Comparison of ENCODE assay signal across 37 cellular contexts in the genomic region with DNA sequence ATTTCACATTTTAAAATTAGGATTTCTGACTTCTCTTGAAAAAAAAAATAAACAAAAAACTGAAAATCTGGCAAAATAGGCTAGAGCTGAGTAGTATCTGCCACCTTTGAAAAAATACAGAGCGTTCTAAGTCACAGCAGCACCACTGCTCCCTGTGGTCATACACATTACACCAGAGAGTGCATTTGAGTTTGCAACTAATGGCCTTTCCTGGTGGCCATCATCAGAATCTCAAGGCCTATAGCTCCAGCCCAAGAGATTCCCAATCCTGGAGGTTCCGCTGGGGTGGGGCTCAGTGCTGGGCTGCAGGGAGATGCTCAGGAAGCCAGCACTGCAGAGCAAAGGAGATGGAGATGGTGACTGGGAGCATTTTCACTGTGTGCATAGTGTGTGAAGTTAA. TPM values are rescaled to one million over a fixed set of nuclear protein-coding genes. Genes with fewer than 3 reads are reported as not detected.
"Had no signal": no experiment of that assay in that cellular context is flagged by ENCODE, and none has a peak within 500 bp of the region (broad histone marks: within the 10 kb centered on the region; RNA-seq: fewer than 3 reads in every experiment).

No MANE protein-coding gene starts in this region.

- DNase-seq: activated CD4-positive, alpha-beta memory T cell treated with anti-CD3 and anti-CD28 coated beads for 36 hours; activated CD4-positive, alpha-beta T cell treated with anti-CD3 and anti-CD28 coated beads for 36 hours; activated CD4-positive, alpha-beta T cell treated with anti-CD3 and anti-CD28 coated beads, Interleukin-2, amount 10 ng/mL, durations not matched to agents 24 days and 14 days; activated CD4-positive, CD25-positive, alpha-beta regulatory T cell; activated CD4-positive, CD25-positive, alpha-beta regulatory T cell treated with anti-CD3 and anti-CD28 coated beads, Interleukin-2, amount 50 U/mL, for 72 hours; activated CD8-positive, alpha-beta memory T cell treated with anti-CD3 and anti-CD28 coated beads, Interleukin-2, amount 10 ng/mL, durations not matched to agents 7 days and 5 days; activated CD8-positive, alpha-beta memory T cell treated with anti-CD3 and anti-CD28 coated beads, Interleukin-2, amount 50 U/mL, for 4 hours; activated CD8-positive, alpha-beta T cell treated with anti-CD3 and anti-CD28 coated beads, Interleukin-2, amount 10 ng/mL, durations not matched to agents 7 days and 5 days; activated effector memory CD4-positive, alpha-beta T cell treated with anti-CD3 and anti-CD28 coated beads, Interleukin-2, amount 50 U/mL, for 16 hours; activated naive CD4-positive, alpha-beta T cell treated with anti-CD3 and anti-CD28 coated beads for 36 hours; activated naive CD8-positive, alpha-beta T cell treated with anti-CD3 and anti-CD28 coated beads for 36 hours; activated naive CD8-positive, alpha-beta T cell treated with anti-CD3 and anti-CD28 coated beads, Interleukin-2, amount 50 U/mL, for 24 hours; activated T-cell treated with anti-CD3 and anti-CD28 coated beads, Interleukin-2, amount 50 U/mL, for 1 hour; activated T-cell treated with anti-CD3 and anti-CD28 coated beads, Interleukin-2, amount 50 U/mL, for 48 hours; adrenal gland; aorta; body of pancreas; dorsolateral prefrontal cortex; effector memory CD4-positive, alpha-beta T cell; erythroblast; foreskin keratinocyte; heart right ventricle; T-helper 17 cell; T1000; WERI-Rb-1 had no signal

- H3K27me3 ChIP-seq: adrenal gland, body of pancreas, dorsolateral prefrontal cortex, esophagus muscularis mucosa, foreskin keratinocyte, gastroesophageal sphincter, heart right ventricle, hepatocyte had no signal

- H3K4me1 ChIP-seq: adrenal gland, foreskin keratinocyte, gastroesophageal sphincter had no signal

- H3K4me3 Mint-ChIP-seq: activated CD4-positive, alpha-beta memory T cell treated with anti-CD3 and anti-CD28 coated beads for 36 hours; activated CD4-positive, alpha-beta T cell treated with anti-CD3 and anti-CD28 coated beads for 36 hours; activated CD4-positive, alpha-beta T cell treated with anti-CD3 and anti-CD28 coated beads, Interleukin-2, amount 10 ng/mL, durations not matched to agents 24 days and 14 days; activated CD8-positive, alpha-beta memory T cell treated with anti-CD3 and anti-CD28 coated beads, Interleukin-2, amount 10 ng/mL, durations not matched to agents 7 days and 5 days; activated CD8-positive, alpha-beta T cell treated with anti-CD3 and anti-CD28 coated beads, Interleukin-2, amount 10 ng/mL, durations not matched to agents 7 days and 5 days; activated naive CD4-positive, alpha-beta T cell treated with anti-CD3 and anti-CD28 coated beads for 36 hours; activated naive CD4-positive, alpha-beta T cell treated with anti-CD3 and anti-CD28 coated beads, Interleukin-2, amount 50 U/mL, for 24 hours; activated naive CD8-positive, alpha-beta T cell treated with anti-CD3 and anti-CD28 coated beads for 36 hours; activated naive CD8-positive, alpha-beta T cell treated with anti-CD3 and anti-CD28 coated beads, Interleukin-2, amount 50 U/mL, for 24 hours; activated T-helper 1 cell treated with anti-CD3 and anti-CD28 coated beads, Interleukin-12 subunit alpha, Interleukin-12 subunit beta, Interleukin-2, Interleukin-4 antibody, amounts not matched to agents 30 ng/mL and 10 ng/mL and 1 ng/mL, durations not matched to agents 14 hours and 24 hours and 36 hours; central memory CD8-positive, alpha-beta T cell; dendritic cell treated with granulocyte-macrophage colony-stimulating factor and Interleukin-4, amounts not matched to agents 40 ng/mL and 50 ng/mL, for 4 days; T-helper 17 cell; T-helper 2 cell treated with Interferon-gamma antibody and Interleukin-4, amounts not matched to agents 5 μg/mL and 100 μg/mL, for 36 hours had no signal

- H3K27ac ChIP-seq: adrenal gland, body of pancreas, coronary artery, esophagus muscularis mucosa, foreskin keratinocyte, gastroesophageal sphincter, heart right ventricle, hepatocyte, WERI-Rb-1 had no signal

- H3K79me2 ChIP-seq: hepatocyte had no signal

- H3K27ac Mint-ChIP-seq: activated CD4-positive, alpha-beta memory T cell treated with anti-CD3 and anti-CD28 coated beads for 36 hours; activated CD4-positive, alpha-beta T cell treated with anti-CD3 and anti-CD28 coated beads for 36 hours; activated CD4-positive, alpha-beta T cell treated with anti-CD3 and anti-CD28 coated beads, Interleukin-2, amount 10 ng/mL, durations not matched to agents 24 days and 14 days; activated CD8-positive, alpha-beta memory T cell treated with anti-CD3 and anti-CD28 coated beads, Interleukin-2, amount 10 ng/mL, durations not matched to agents 7 days and 5 days; activated CD8-positive, alpha-beta T cell treated with anti-CD3 and anti-CD28 coated beads, Interleukin-2, amount 10 ng/mL, durations not matched to agents 7 days and 5 days; activated naive CD4-positive, alpha-beta T cell treated with anti-CD3 and anti-CD28 coated beads for 36 hours; activated naive CD4-positive, alpha-beta T cell treated with anti-CD3 and anti-CD28 coated beads, Interleukin-2, amount 50 U/mL, for 24 hours; activated naive CD8-positive, alpha-beta T cell treated with anti-CD3 and anti-CD28 coated beads for 36 hours; activated naive CD8-positive, alpha-beta T cell treated with anti-CD3 and anti-CD28 coated beads, Interleukin-2, amount 50 U/mL, for 24 hours; activated T-helper 1 cell treated with anti-CD3 and anti-CD28 coated beads, Interleukin-12 subunit alpha, Interleukin-12 subunit beta, Interleukin-2, Interleukin-4 antibody, amounts not matched to agents 30 ng/mL and 10 ng/mL and 1 ng/mL, durations not matched to agents 14 hours and 24 hours and 36 hours; activated T-helper 2 cell treated with anti-CD3 and anti-CD28 coated beads, Interferon-gamma antibody, Interleukin-2, Interleukin-4, amounts not matched to agents 10 μg/mL and 5 μg/mL and 100 μg/mL, durations not matched to agents 14 hours and 24 hours and 36 hours; dendritic cell treated with granulocyte-macrophage colony-stimulating factor and Interleukin-4, amounts not matched to agents 40 ng/mL and 50 ng/mL, for 4 days; T-helper 17 cell; T-helper 2 cell treated with Interferon-gamma antibody and Interleukin-4, amounts not matched to agents 5 μg/mL and 100 μg/mL, for 36 hours had no signal

- H3K4me1 Mint-ChIP-seq: activated CD8-positive, alpha-beta memory T cell treated with anti-CD3 and anti-CD28 coated beads, Interleukin-2, amount 10 ng/mL, durations not matched to agents 7 days and 5 days; central memory CD8-positive, alpha-beta T cell had no signal

- H3K4me3 ChIP-seq: adrenal gland, body of pancreas, coronary artery, dorsolateral prefrontal cortex, esophagus muscularis mucosa, gastroesophageal sphincter, heart right ventricle, hepatocyte had no signal

- H2AFZ ChIP-seq: hepatocyte had no signal

- H3K9me3 Mint-ChIP-seq: activated CD4-positive, alpha-beta memory T cell treated with anti-CD3 and anti-CD28 coated beads for 36 hours; activated CD4-positive, alpha-beta T cell treated with anti-CD3 and anti-CD28 coated beads, Interleukin-2, amount 10 ng/mL, durations not matched to agents 24 days and 14 days; activated naive CD4-positive, alpha-beta T cell treated with anti-CD3 and anti-CD28 coated beads for 36 hours; activated naive CD4-positive, alpha-beta T cell treated with anti-CD3 and anti-CD28 coated beads, Interleukin-2, amount 50 U/mL, for 24 hours; activated naive CD8-positive, alpha-beta T cell treated with anti-CD3 and anti-CD28 coated beads for 36 hours; activated naive CD8-positive, alpha-beta T cell treated with anti-CD3 and anti-CD28 coated beads, Interleukin-2, amount 50 U/mL, for 24 hours; activated T-helper 1 cell treated with anti-CD3 and anti-CD28 coated beads, Interleukin-12 subunit alpha, Interleukin-12 subunit beta, Interleukin-2, Interleukin-4 antibody, amounts not matched to agents 30 ng/mL and 10 ng/mL and 1 ng/mL, durations not matched to agents 14 hours and 24 hours and 36 hours; activated T-helper 2 cell treated with anti-CD3 and anti-CD28 coated beads, Interferon-gamma antibody, Interleukin-2, Interleukin-4, amounts not matched to agents 10 μg/mL and 5 μg/mL and 100 μg/mL, durations not matched to agents 14 hours and 24 hours and 36 hours; central memory CD8-positive, alpha-beta T cell; dendritic cell treated with granulocyte-macrophage colony-stimulating factor and Interleukin-4, amounts not matched to agents 40 ng/mL and 50 ng/mL, for 4 days; T-helper 2 cell treated with Interferon-gamma antibody and Interleukin-4, amounts not matched to agents 5 μg/mL and 100 μg/mL, for 36 hours had no signal

- H3K36me3 ChIP-seq: adrenal gland, gastroesophageal sphincter, WERI-Rb-1 had no signal

- H3K9me3 ChIP-seq: adrenal gland, body of pancreas, esophagus muscularis mucosa, gastroesophageal sphincter, heart right ventricle had no signal

- H3K36me3 Mint-ChIP-seq: activated CD4-positive, alpha-beta memory T cell treated with anti-CD3 and anti-CD28 coated beads for 36 hours; activated CD8-positive, alpha-beta memory T cell treated with anti-CD3 and anti-CD28 coated beads, Interleukin-2, amount 10 ng/mL, durations not matched to agents 7 days and 5 days; activated naive CD4-positive, alpha-beta T cell treated with anti-CD3 and anti-CD28 coated beads, Interleukin-2, amount 50 U/mL, for 24 hours; activated naive CD8-positive, alpha-beta T cell treated with anti-CD3 and anti-CD28 coated beads for 36 hours had no signal

- H3K27me3 Mint-ChIP-seq: activated CD4-positive, alpha-beta memory T cell treated with anti-CD3 and anti-CD28 coated beads for 36 hours; activated CD4-positive, alpha-beta T cell treated with anti-CD3 and anti-CD28 coated beads for 36 hours; activated CD4-positive, alpha-beta T cell treated with anti-CD3 and anti-CD28 coated beads, Interleukin-2, amount 10 ng/mL, durations not matched to agents 24 days and 14 days; activated CD8-positive, alpha-beta memory T cell treated with anti-CD3 and anti-CD28 coated beads, Interleukin-2, amount 10 ng/mL, durations not matched to agents 7 days and 5 days; activated naive CD4-positive, alpha-beta T cell treated with anti-CD3 and anti-CD28 coated beads, Interleukin-2, amount 50 U/mL, for 24 hours; activated naive CD8-positive, alpha-beta T cell treated with anti-CD3 and anti-CD28 coated beads for 36 hours; activated naive CD8-positive, alpha-beta T cell treated with anti-CD3 and anti-CD28 coated beads, Interleukin-2, amount 50 U/mL, for 24 hours; dendritic cell treated with granulocyte-macrophage colony-stimulating factor and Interleukin-4, amounts not matched to agents 40 ng/mL and 50 ng/mL, for 4 days had no signal

- ATAC-seq: activated CD4-positive, alpha-beta T cell treated with anti-CD3 and anti-CD28 coated beads for 36 hours; activated CD8-positive, alpha-beta memory T cell treated with anti-CD3 and anti-CD28 coated beads, Interleukin-2, amount 10 ng/mL, durations not matched to agents 7 days and 5 days; activated CD8-positive, alpha-beta T cell treated with anti-CD3 and anti-CD28 coated beads, Interleukin-2, amount 10 ng/mL, durations not matched to agents 7 days and 5 days; activated naive CD8-positive, alpha-beta T cell treated with anti-CD3 and anti-CD28 coated beads, Interleukin-2, amount 50 U/mL, for 24 hours; body of pancreas; foreskin keratinocyte; gastroesophageal sphincter; heart right ventricle; T-helper 17 cell had no signal

- H3K4me2 ChIP-seq: hepatocyte had no signal

RNA-seq across cellular contexts. Expression of a gene that starts 17.5 kb away (rescaled TPM):
- total RNA-seq: activated CD4-positive, alpha-beta memory T cell treated with anti-CD3 and anti-CD28 coated beads for 36 hours; activated CD4-positive, alpha-beta T cell treated with anti-CD3 and anti-CD28 coated beads for 36 hours; activated CD4-positive, alpha-beta T cell treated with anti-CD3 and anti-CD28 coated beads, Interleukin-2, amount 10 ng/mL, durations not matched to agents 24 days and 14 days; activated CD8-positive, alpha-beta memory T cell treated with anti-CD3 and anti-CD28 coated beads for 36 hours; activated CD8-positive, alpha-beta memory T cell treated with anti-CD3 and anti-CD28 coated beads, Interleukin-2, amount 10 ng/mL, durations not matched to agents 7 days and 5 days; activated CD8-positive, alpha-beta T cell treated with anti-CD3 and anti-CD28 coated beads, Interleukin-2, amount 10 ng/mL, durations not matched to agents 7 days and 5 days; activated naive CD4-positive, alpha-beta T cell treated with anti-CD3 and anti-CD28 coated beads for 36 hours; activated naive CD8-positive, alpha-beta T cell treated with anti-CD3 and anti-CD28 coated beads for 36 hours; activated T-helper 1 cell treated with anti-CD3 and anti-CD28 coated beads, Interleukin-12 subunit alpha, Interleukin-12 subunit beta, Interleukin-2, Interleukin-4 antibody, amounts not matched to agents 30 ng/mL and 10 ng/mL and 1 ng/mL, durations not matched to agents 14 hours and 24 hours and 36 hours; activated T-helper 2 cell treated with anti-CD3 and anti-CD28 coated beads, Interferon-gamma antibody, Interleukin-2, Interleukin-4, amounts not matched to agents 10 μg/mL and 5 μg/mL and 100 μg/mL, durations not matched to agents 14 hours and 24 hours and 36 hours; aorta; body of pancreas; foreskin keratinocyte; glomerular endothelial cell; hepatocyte; T-helper 17 cell had no signal
- polyA plus RNA-seq: foreskin keratinocyte had no signal

RNA-seq across cellular contexts. Expression of a gene that starts 42.8 kb away (rescaled TPM):
- total RNA-seq: activated CD4-positive, alpha-beta memory T cell treated with anti-CD3 and anti-CD28 coated beads for 36 hours; activated CD4-positive, alpha-beta T cell treated with anti-CD3 and anti-CD28 coated beads for 36 hours; activated CD4-positive, alpha-beta T cell treated with anti-CD3 and anti-CD28 coated beads, Interleukin-2, amount 10 ng/mL, durations not matched to agents 24 days and 14 days; activated CD8-positive, alpha-beta memory T cell treated with anti-CD3 and anti-CD28 coated beads for 36 hours; activated CD8-positive, alpha-beta memory T cell treated with anti-CD3 and anti-CD28 coated beads, Interleukin-2, amount 10 ng/mL, durations not matched to agents 7 days and 5 days; activated CD8-positive, alpha-beta T cell treated with anti-CD3 and anti-CD28 coated beads, Interleukin-2, amount 10 ng/mL, durations not matched to agents 7 days and 5 days; activated naive CD4-positive, alpha-beta T cell treated with anti-CD3 and anti-CD28 coated beads for 36 hours; activated naive CD8-positive, alpha-beta T cell treated with anti-CD3 and anti-CD28 coated beads for 36 hours; activated T-helper 1 cell treated with anti-CD3 and anti-CD28 coated beads, Interleukin-12 subunit alpha, Interleukin-12 subunit beta, Interleukin-2, Interleukin-4 antibody, amounts not matched to agents 30 ng/mL and 10 ng/mL and 1 ng/mL, durations not matched to agents 14 hours and 24 hours and 36 hours; activated T-helper 2 cell treated with anti-CD3 and anti-CD28 coated beads, Interferon-gamma antibody, Interleukin-2, Interleukin-4, amounts not matched to agents 10 μg/mL and 5 μg/mL and 100 μg/mL, durations not matched to agents 14 hours and 24 hours and 36 hours; aorta; body of pancreas; foreskin keratinocyte; gastroesophageal sphincter; glomerular endothelial cell; heart right ventricle; T-helper 17 cell had no signal
- polyA plus RNA-seq: foreskin keratinocyte had no signal
